Comparison of ENCODE assay signal across 8 cellular contexts in genomic region chr19:29837448-29837961, GRCh38. TPM values are rescaled to one million over a fixed set of nuclear protein-coding genes. Genes with fewer than 3 reads are reported as not detected.
DNase-seq lines count a peak whose midpoint lies in the region; ATAC-seq and TF ChIP-seq lines count a peak whose summit lies in the region.

No MANE protein-coding gene starts in this region.

- DNase-seq in activated T-cell treated with anti-CD3 and anti-CD28 coated beads for 4 hours (peak; percentile 38), NOMO-1 treated with dmso at 0.1 percent for 144 hours (lab: John Stamatoyannopoulos, UW; ENCODE audit: unreplicated experiment) (no peak), SKM-1 (lab: John Stamatoyannopoulos, UW; ENCODE audit: unreplicated experiment) (no peak), mammary epithelial cell (no peak), right cardiac atrium (no peak)
- no peak for DNase-seq in activated T-cell treated with anti-CD3 and anti-CD28 coated beads, Interleukin-2, amount 50 U/mL, for 1 hour
- DNase-seq in activated naive CD4-positive, alpha-beta T cell treated with anti-CD3 and anti-CD28 coated beads, Interleukin-2, amount 50 U/mL, for 16 hours = peak; percentile 69

- H3K27me3 ChIP-seq in mammary epithelial cell (ENCODE audit: insufficient read depth, low read length) = no peaks in the 10 kb centered on the region
- no peaks in the 10 kb centered on the region for H3K27me3 ChIP-seq in right cardiac atrium (ENCODE audit: control insufficient read depth, insufficient read depth)

- no peaks in the 10 kb centered on the region for H3K9me3 ChIP-seq in mammary epithelial cell (replicated peaks; ENCODE audit: insufficient read depth, low read length)
- H3K9me3 ChIP-seq in right cardiac atrium (ENCODE audit: control insufficient read depth, low read length) = no peaks in the 10 kb centered on the region

- no peak overlapping the region for H3K4me2 ChIP-seq in mammary epithelial cell (ENCODE audit: insufficient read depth, low read depth, low read length)

- CTCF ChIA-PET in mammary epithelial cell (lab: Charles Lee; ENCODE audit: low non-redundant PET) = no interaction called here

- 69% methylated on average over 3 of the region's 6 CpGs for WGBS in mammary epithelial cell (ENCODE audit: low coverage, missing lambda C conversion rate)
- WGBS in right cardiac atrium = 71% methylated on average over 6 of the region's 6 CpGs

- TF ChIP-seq CTCF in mammary epithelial cell (conservative IDR thresholded peaks at IDR 0.05 in 1 of 2, IDR thresholded peaks at IDR 0.05 in 1 of 2; ENCODE audit: extremely low read depth in 1 of 2, insufficient read depth in 1 of 2, low read depth in 1 of 2, low read length in 2 of 2) = no peak

- no peak overlapping the region for H3K27ac ChIP-seq in mammary epithelial cell (ENCODE audit: insufficient read depth, low read depth, low read length)
- H3K27ac ChIP-seq in right cardiac atrium (ENCODE audit: low read length) = no peak overlapping the region

- H2AFZ ChIP-seq in mammary epithelial cell (ENCODE audit: low read depth, low read length) = no peak overlapping the region

- BruUV-seq in mammary epithelial cell (replicated peaks; lab: Mats Ljungman, UMichigan) = no TSS peak

- intact Hi-C loops in mammary epithelial cell (cut with micrococcal nuclease) (no loop called here), right cardiac atrium (cut with DNase I) (no loop called here)

- ATAC-seq in HG03139 (IDR thresholded peaks at IDR 0.05; ENCODE audit: unreplicated experiment) (peak; percentile 59), right cardiac atrium (no peak)

- H3K4me1 ChIP-seq in mammary epithelial cell (ENCODE audit: insufficient read depth, low read length) (peaks cover 13% of the 10 kb centered on the region), right cardiac atrium (ENCODE audit: control insufficient read depth, insufficient read depth, low read length) (peaks cover 2% of the 10 kb centered on the region)

- H3K4me3 ChIP-seq in mammary epithelial cell (replicated peaks in 1 of 3; ENCODE audit: insufficient read depth in 1 of 3, low read depth in 2 of 3, low read length in 3 of 3) = no peak overlapping the region
- H3K4me3 ChIP-seq in right cardiac atrium (ENCODE audit: low read length) = no peak overlapping the region

- no peaks in the 10 kb centered on the region for H3K36me3 ChIP-seq in mammary epithelial cell (ENCODE audit: insufficient read depth, low read length)

- H4K20me1 ChIP-seq in mammary epithelial cell (ENCODE audit: insufficient read depth, low read length) = no peaks in the 10 kb centered on the region

- in situ Hi-C loops in mammary epithelial cell (cut with MboI; ENCODE audit: low sequenced_read_pairs in 2 of 2) = no loop called here

- no peak overlapping the region for H3K9ac ChIP-seq in mammary epithelial cell (ENCODE audit: insufficient read depth, low read length)

- dilution Hi-C loops in mammary epithelial cell (cut with HindIII; ENCODE audit: low sequenced_read_pairs) = no loop called here

- H3K79me2 ChIP-seq in mammary epithelial cell (ENCODE audit: insufficient read depth, low read length) = no peaks in the 10 kb centered on the region

RNA-seq across cellular contexts. Expression of gene CCNE1, which starts 25.7 kb away (rescaled TPM):
- total RNA-seq in mammary epithelial cell (10 to 100 TPM in 1 of 2 donors, 1 to 10 TPM in 1; 5.3 to 10.5 TPM), right cardiac atrium (1 to 10 TPM; 2.1 to 5.1 (median 3.8) TPM)
- polyA plus RNA-seq in mammary epithelial cell (13.9 TPM), right cardiac atrium (3.0 TPM)
- polyA minus RNA-seq in mammary epithelial cell = 6.5 TPM

Comparison
In these comparisons a context has a peak if more than half of its experiments do, and no peak if none do; other contexts are left out.
1. DNase-seq: peak in activated T-cell treated with anti-CD3 and anti-CD28 coated beads for 4 hours (single experiment) and activated naive CD4-positive, alpha-beta T cell treated with anti-CD3 and anti-CD28 coated beads, Interleukin-2, amount 50 U/mL, for 16 hours (single experiment); none in activated T-cell treated with anti-CD3 and anti-CD28 coated beads, Interleukin-2, amount 50 U/mL, for 1 hour (single experiment), NOMO-1 treated with dmso at 0.1 percent for 144 hours (single experiment), SKM-1 (single experiment), mammary epithelial cell (single experiment) and right cardiac atrium (0 of 3).